18 cellular contexts compared by ENCODE assay signal in the genomic region with DNA sequence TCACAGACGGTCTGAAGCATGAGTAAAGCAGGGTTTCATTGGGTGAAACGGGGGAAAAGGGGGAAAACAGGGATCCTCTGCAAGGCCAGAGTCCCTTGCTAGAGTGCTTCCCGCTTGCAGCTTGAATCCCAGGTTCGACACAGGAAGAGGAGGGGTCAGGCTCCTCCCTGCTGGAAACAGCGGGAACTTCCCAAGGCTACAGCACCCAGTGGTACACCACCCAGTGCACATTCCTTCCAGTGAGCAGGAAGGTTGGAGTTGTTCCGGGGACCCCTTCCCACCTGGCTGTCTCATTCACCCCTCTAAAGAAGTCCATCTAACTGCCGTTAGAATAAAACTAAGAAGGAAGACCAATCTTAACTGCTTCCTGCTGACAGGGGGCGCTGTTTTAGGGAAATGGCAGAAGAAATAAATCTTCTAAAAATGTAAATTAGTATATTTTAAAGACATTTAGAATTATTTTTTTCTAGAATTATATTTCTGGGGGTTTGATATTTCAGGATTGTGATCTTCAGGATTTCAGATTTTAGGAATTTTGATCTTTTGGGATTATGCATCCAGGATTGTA.
A peak's percentile ranks its signal among the peaks of the same experiment; 100 is the strongest.
DNase-seq lines count a peak whose midpoint lies in the region; ATAC-seq and TF ChIP-seq lines count a peak whose summit lies in the region.
"Had no signal": no experiment of that assay in that cellular context is flagged by ENCODE, and none has a peak within 500 bp of the region (broad histone marks: within the 10 kb centered on the region; RNA-seq: fewer than 3 reads in every experiment).

No MANE protein-coding gene starts in this region.

- H4K20me1 ChIP-seq in Loucy (ENCODE audit: insufficient read depth, low read length, poor library complexity, severe bottlenecking), result no peaks in the 10 kb centered on the region

- H3K9me3 ChIP-seq in Loucy (ENCODE audit: insufficient read depth, low read depth, low read length), result no peaks in the 10 kb centered on the region
- H3K9me3 ChIP-seq in tibial nerve, result no peaks in the 10 kb centered on the region
- H3K9me3 ChIP-seq: sigmoid colon, tibial artery had no signal

- TF ChIP-seq POLR2A in tibial nerve (IDR thresholded peaks at IDR 0.05), result no peak

- H3K4me3 ChIP-seq in Loucy (ENCODE audit: low read length, poor library complexity, severe bottlenecking) (no peak overlapping the region), choroid plexus epithelial cell (ENCODE audit: low read depth, low read length) (no peak overlapping the region), retinal pigment epithelial cell (ENCODE audit: low read length) (no peak overlapping the region), tibial nerve (no peak overlapping the region)
- H3K4me3 ChIP-seq: dorsolateral prefrontal cortex, sigmoid colon, tibial artery had no signal

- H3K4me2 ChIP-seq in Loucy (ENCODE audit: low read depth, low read length, poor library complexity, severe bottlenecking), result no peak overlapping the region

- H3K27ac ChIP-seq in tibial nerve, result no peak overlapping the region
- H3K27ac ChIP-seq: dorsolateral prefrontal cortex, sigmoid colon, tibial artery had no signal

- no peaks in the 10 kb centered on the region for H3K9me2 ChIP-seq in Loucy (replicated peaks; ENCODE audit: low read depth, low read length)

- TF ChIP-seq EP300 in tibial nerve (IDR thresholded peaks at IDR 0.05), result no peak

- ATAC-seq in GM19467 (IDR thresholded peaks at IDR 0.05; ENCODE audit: unreplicated experiment), result no peak
- ATAC-seq: left cardiac atrium; naive thymus-derived CD4-positive, alpha-beta T cell had no signal

- peak; percentile 31 for DNase-seq in activated CD4-positive, alpha-beta T cell treated with anti-CD3 and anti-CD28 coated beads for 48 hours
- no peak for DNase-seq in activated CD4-positive, alpha-beta T cell treated with anti-CD3 and anti-CD28 coated beads for 1 hour
- DNase-seq in choroid plexus epithelial cell (ENCODE audit: low read depth) (no peak), retinal pigment epithelial cell (ENCODE audit: low read depth) (no peak), NCI-H510A treated with DMSO at 0.1 percent for 48 hours (lab: John Stamatoyannopoulos, UW) (no peak), tibial nerve (ENCODE audit: low spot score in 2 of 2) (no peak)
- DNase-seq: activated CD8-positive, alpha-beta memory T cell treated with anti-CD3 and anti-CD28 coated beads, Interleukin-2, amount 50 U/mL, for 48 hours; dorsolateral prefrontal cortex; H7; left cardiac atrium; naive thymus-derived CD4-positive, alpha-beta T cell; NCI-H1417 treated with DMSO at 0.1 percent for 48 hours; NCI-H524; SHP77; sigmoid colon; tibial artery had no signal

- no peak overlapping the region for H3K9ac ChIP-seq in Loucy (ENCODE audit: low read depth, low read length, poor library complexity, severe bottlenecking)

- WGBS in tibial nerve, 2 donors, result 86 to 93% methylated on average over 8 of the region's 8 CpGs

- H2AFZ ChIP-seq in Loucy (ENCODE audit: low read length), result no peak overlapping the region

- no peaks in the 10 kb centered on the region for H3F3A ChIP-seq in Loucy (ENCODE audit: low read depth)

- peaks cover 10% of the 10 kb centered on the region for H3K4me1 ChIP-seq in Loucy (ENCODE audit: insufficient read depth, low read length, poor library complexity, severe bottlenecking)
- peaks cover 0 to 3% (median 0%) of the 10 kb centered on the region in 4 donors for H3K4me1 ChIP-seq in tibial nerve

- H3K27me3 ChIP-seq in Loucy (ENCODE audit: insufficient read depth, low read length, poor library complexity, severe bottlenecking) (no peaks in the 10 kb centered on the region), tibial nerve (no peaks in the 10 kb centered on the region)
- H3K27me3 ChIP-seq: sigmoid colon, tibial artery had no signal

- peak; percentile 42 for TF ChIP-seq CTCF in Loucy (conservative IDR thresholded peaks at IDR 0.05; ENCODE audit: low read length)
- TF ChIP-seq CTCF in choroid plexus epithelial cell (conservative IDR thresholded peaks at IDR 0.05; ENCODE audit: low read depth, low read length), result peak; percentile 20
- TF ChIP-seq CTCF in retinal pigment epithelial cell (conservative IDR thresholded peaks at IDR 0.05; ENCODE audit: low read depth, low read length), result peak; percentile 21
- TF ChIP-seq CTCF in tibial nerve (IDR thresholded peaks at IDR 0.05), result no peak

- no peaks in the 10 kb centered on the region for H3K79me2 ChIP-seq in Loucy (ENCODE audit: insufficient read depth, low read length)

- no peaks in the 10 kb centered on the region for H3K36me3 ChIP-seq in Loucy (ENCODE audit: insufficient read depth, low read length)
- no peaks in the 10 kb centered on the region for H3K36me3 ChIP-seq in tibial nerve
- H3K36me3 ChIP-seq: sigmoid colon, tibial artery had no signal

Comparison
In these comparisons a context has a peak if more than half of its experiments do, and no peak if none do; other contexts are left out.
1. CTCF ChIP-seq: peak in Loucy (single experiment), choroid plexus epithelial cell (single experiment) and retinal pigment epithelial cell (single experiment); none in tibial nerve (0 of 5).